Comparison of ENCODE assay signal across 14 cellular contexts in genomic region chr6:134002821-134003220, GRCh38. TPM values are rescaled to one million over a fixed set of nuclear protein-coding genes. Genes with fewer than 3 reads are reported as not detected.
DNase-seq lines count a peak whose midpoint lies in the region; ATAC-seq and TF ChIP-seq lines count a peak whose summit lies in the region.
"Had no signal": no experiment of that assay in that cellular context is flagged by ENCODE, and none has a peak within 500 bp of the region (broad histone marks: within the 10 kb centered on the region; RNA-seq: fewer than 3 reads in every experiment).

No MANE protein-coding gene starts in this region.

- H3K9ac ChIP-seq in mammary epithelial cell (ENCODE audit: insufficient read depth, low read length) = no peak overlapping the region

- no peaks in the 10 kb centered on the region for H3K36me3 ChIP-seq in mammary epithelial cell (ENCODE audit: insufficient read depth, low read length)
- peaks cover 0 to 12% of the 10 kb centered on the region in 2 donors for H3K36me3 ChIP-seq in gastroesophageal sphincter
- H3K36me3 ChIP-seq: MG63 had no signal

- peak overlapping the region; percentile 80 for H3K27ac Mint-ChIP-seq in osteocyte (ENCODE audit: unreplicated experiment)
- H3K27ac Mint-ChIP-seq: CD8-positive, alpha-beta T cell had no signal

- H3K9me3 ChIP-seq in mammary epithelial cell (replicated peaks; ENCODE audit: insufficient read depth, low read length) (no peaks in the 10 kb centered on the region), gastroesophageal sphincter (no peaks in the 10 kb centered on the region)
- H3K9me3 ChIP-seq: heart right ventricle, MG63, testis had no signal

- intact Hi-C loops in mammary epithelial cell (cut with micrococcal nuclease) = no loop called here

- no peak overlapping the region for H3K27ac ChIP-seq in mammary epithelial cell (ENCODE audit: insufficient read depth, low read depth, low read length)
- H3K27ac ChIP-seq in gastroesophageal sphincter = peak overlapping the region in 2 of 4 donors; percentile 12 to 14
- H3K27ac ChIP-seq: epithelial cell of prostate, heart right ventricle, testis had no signal

- no peak overlapping the region for H3K4me3 Mint-ChIP-seq in osteocyte (ENCODE audit: unreplicated experiment)
- H3K4me3 Mint-ChIP-seq: CD8-positive, alpha-beta T cell had no signal

- H3K27me3 ChIP-seq in mammary epithelial cell (ENCODE audit: insufficient read depth, low read length) (no peaks in the 10 kb centered on the region), gastroesophageal sphincter (no peaks in the 10 kb centered on the region)
- H3K27me3 ChIP-seq: heart right ventricle, MG63, testis had no signal

- no peaks in the 10 kb centered on the region for H3K79me2 ChIP-seq in mammary epithelial cell (ENCODE audit: insufficient read depth, low read length)

- H2AFZ ChIP-seq in mammary epithelial cell (ENCODE audit: low read depth, low read length) = no peak overlapping the region

- H3K4me3 ChIP-seq in mammary epithelial cell (replicated peaks in 1 of 3; ENCODE audit: insufficient read depth in 1 of 3, low read depth in 2 of 3, low read length in 3 of 3) = no peak overlapping the region
- no peak overlapping the region for H3K4me3 ChIP-seq in gastroesophageal sphincter
- H3K4me3 ChIP-seq: heart right ventricle, MG63, testis had no signal

- no TSS peak for BruUV-seq in mammary epithelial cell (replicated peaks; lab: Mats Ljungman, UMichigan)

- no peak for TF ChIP-seq EP300 in gastroesophageal sphincter (IDR thresholded peaks at IDR 0.05)

- peaks cover 23% of the 10 kb centered on the region for H3K36me3 Mint-ChIP-seq in osteocyte (ENCODE audit: unreplicated experiment)
- H3K36me3 Mint-ChIP-seq: CD8-positive, alpha-beta T cell had no signal

- dilution Hi-C loops in mammary epithelial cell (cut with HindIII; ENCODE audit: low sequenced_read_pairs) = no loop called here

- TF ChIP-seq CTCF in mammary epithelial cell (conservative IDR thresholded peaks at IDR 0.05 in 1 of 2, IDR thresholded peaks at IDR 0.05 in 1 of 2; ENCODE audit: extremely low read depth in 1 of 2, insufficient read depth in 1 of 2, low read depth in 1 of 2, low read length in 2 of 2) (no peak), osteocyte (IDR thresholded peaks at IDR 0.05) (no peak), gastroesophageal sphincter (IDR thresholded peaks at IDR 0.05) (no peak)

- WGBS in mammary epithelial cell (ENCODE audit: low coverage, missing lambda C conversion rate) = 81% methylated on average over 5 of the region's 5 CpGs
- WGBS in gastroesophageal sphincter (ENCODE audit: low coverage in 1 of 2), 2 donors = 65 to 87% methylated on average over 3 of the region's 5 CpGs

- no peaks in the 10 kb centered on the region for H3K9me3 Mint-ChIP-seq in osteocyte (ENCODE audit: unreplicated experiment)
- H3K9me3 Mint-ChIP-seq: CD8-positive, alpha-beta T cell had no signal

- no peak for TF ChIP-seq POLR2A in gastroesophageal sphincter (IDR thresholded peaks at IDR 0.05)

- no peaks in the 10 kb centered on the region for H3K27me3 Mint-ChIP-seq in osteocyte (ENCODE audit: unreplicated experiment)

- peaks cover 48% of the 10 kb centered on the region for H3K4me1 Mint-ChIP-seq in osteocyte (ENCODE audit: unreplicated experiment)

- H3K4me1 ChIP-seq in mammary epithelial cell (ENCODE audit: insufficient read depth, low read length) = peaks cover 11% of the 10 kb centered on the region
- H3K4me1 ChIP-seq in gastroesophageal sphincter = peaks cover 0 to 16% (median 0%) of the 10 kb centered on the region in 3 donors

- ATAC-seq in HG02798 (IDR thresholded peaks at IDR 0.05; ENCODE audit: poor library complexity, unreplicated experiment) (peak; percentile 41), gastroesophageal sphincter (no peak), HG03175 (IDR thresholded peaks at IDR 0.05; ENCODE audit: unreplicated experiment) (no peak)
- ATAC-seq: CD8-positive, alpha-beta T cell; heart right ventricle had no signal

- no peak overlapping the region for H3K4me2 ChIP-seq in mammary epithelial cell (ENCODE audit: insufficient read depth, low read depth, low read length)

- H4K20me1 ChIP-seq in mammary epithelial cell (ENCODE audit: insufficient read depth, low read length) = no peaks in the 10 kb centered on the region

- DNase-seq in NCI-H187 treated with DMSO at 0.1 percent for 48 hours (lab: John Stamatoyannopoulos, UW) (peak; percentile 8), mammary epithelial cell (peak; percentile 66), osteocyte (ENCODE audit: extremely low spot score, unreplicated experiment) (no peak)
- DNase-seq in activated CD4-positive, CD25-positive, alpha-beta regulatory T cell (lab: John Stamatoyannopoulos, UW) = no peak
- DNase-seq: activated naive CD4-positive, alpha-beta T cell; CD8-positive, alpha-beta T cell; heart right ventricle; MG63; NCI-H524; testis had no signal

- CTCF ChIA-PET in mammary epithelial cell (lab: Charles Lee; ENCODE audit: low non-redundant PET) = no interaction called here

- in situ Hi-C loops in mammary epithelial cell (cut with MboI; ENCODE audit: low sequenced_read_pairs in 2 of 2) = no loop called here

RNA-seq across cellular contexts. Expression of gene SLC2A12, which starts 49.6 kb away (rescaled TPM):
- total RNA-seq in mammary epithelial cell = 10 to 100 TPM in 1 of 2 donors, 1 to 10 TPM in 1; 1.4 to 11.5 TPM
- polyA plus RNA-seq in mammary epithelial cell = 1.3 TPM
- polyA minus RNA-seq in mammary epithelial cell = 1.3 TPM
- total RNA-seq in osteocyte = 10.4 and 10.7 TPM in 2 replicates
- total RNA-seq in gastroesophageal sphincter = 10 to 100 TPM; 22.8 to 70.5 (median 42.0) TPM
- total RNA-seq: CD8-positive, alpha-beta T cell had no signal

RNA-seq across cellular contexts. Expression of gene TBPL1, which starts 49.8 kb away (rescaled TPM):
- total RNA-seq in mammary epithelial cell = 10 to 100 TPM; 19.2 to 25.6 TPM
- 23.7 TPM for polyA plus RNA-seq in mammary epithelial cell
- polyA minus RNA-seq in mammary epithelial cell = 1.2 TPM
- total RNA-seq in osteocyte = 29.7 and 35.0 TPM in 2 replicates
- 10 to 100 TPM; 10.1 to 19.1 (median 13.7) TPM for total RNA-seq in gastroesophageal sphincter

Comparison
In these comparisons a context has a peak if more than half of its experiments do, and no peak if none do; other contexts are left out.
1. DNase-seq: peak in NCI-H187 treated with DMSO at 0.1 percent for 48 hours (single experiment) and mammary epithelial cell (single experiment); none in osteocyte (single experiment) and activated CD4-positive, CD25-positive, alpha-beta regulatory T cell (0 of 4).